8 cellular contexts compared by ENCODE assay signal in the genomic region with DNA sequence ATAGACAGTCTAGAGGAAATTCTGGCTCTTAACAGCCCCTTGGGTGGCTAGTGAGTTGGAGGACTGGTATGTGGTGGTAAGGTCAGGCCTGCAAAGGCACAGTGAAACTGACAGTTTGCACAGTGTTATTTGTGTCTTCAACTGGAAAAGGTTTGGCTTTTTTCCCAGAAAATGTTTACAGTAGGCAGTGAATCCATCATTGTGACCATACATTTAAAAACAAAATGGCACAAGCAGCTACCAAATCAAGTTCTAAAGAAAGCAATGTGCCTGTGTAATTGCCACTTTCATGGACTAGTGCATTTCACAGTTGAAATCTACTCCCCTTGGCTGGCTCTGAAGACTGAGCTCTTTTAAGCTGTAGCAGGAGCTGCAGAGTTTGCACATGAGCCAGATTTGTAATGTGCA. TPM values are rescaled to one million over a fixed set of nuclear protein-coding genes. Genes with fewer than 3 reads are reported as not detected.
DNase-seq lines count a peak whose midpoint lies in the region; ATAC-seq, FAIRE-seq and TF ChIP-seq lines count a peak whose summit lies in the region.

No MANE protein-coding gene starts in this region.

- H3K9me3 ChIP-seq in uterus, result no peaks in the 10 kb centered on the region

- TF ChIP-seq POLR2A in uterus (IDR thresholded peaks at IDR 0.05), result no peak

- TF ChIP-seq CTCF in AG10803 (conservative IDR thresholded peaks at IDR 0.05; ENCODE audit: low read length), result no peak
- TF ChIP-seq CTCF in kidney epithelial cell (IDR thresholded peaks at IDR 0.05; ENCODE audit: insufficient read depth, low read length, poor library complexity, severe bottlenecking), result no peak
- TF ChIP-seq CTCF in uterus (IDR thresholded peaks at IDR 0.05), result no peak

- intact Hi-C loops in uterus (cut with DNase I; ENCODE audit: low total_unique reads), result no loop called here

- H3K4me3 ChIP-seq in AG10803 (ENCODE audit: low read length) (no peak overlapping the region), kidney epithelial cell (ENCODE audit: low read depth, low read length) (no peak overlapping the region), uterus (no peak overlapping the region)

- H3K27ac ChIP-seq in adipose tissue (ENCODE audit: low read depth, low read length), result peak overlapping the region; percentile 55
- H3K27ac ChIP-seq in uterus, result no peak overlapping the region

- H3K4me1 ChIP-seq in uterus, result no peaks in the 10 kb centered on the region

- no peaks in the 10 kb centered on the region for H3K36me3 ChIP-seq in kidney epithelial cell (ENCODE audit: control insufficient read depth, insufficient read depth, low read length)
- H3K36me3 ChIP-seq in uterus, result no peaks in the 10 kb centered on the region

- FAIRE-seq in GM19239 (lab: Jason Lieb, UNC), result no peak

- H3K27me3 ChIP-seq in kidney epithelial cell (ENCODE audit: control insufficient read depth, insufficient read depth, low read length) (no peaks in the 10 kb centered on the region), uterus (no peaks in the 10 kb centered on the region)

- ATAC-seq in GM18861 (IDR thresholded peaks at IDR 0.05; ENCODE audit: unreplicated experiment), result no peak
- no peak for ATAC-seq in HG02588 (IDR thresholded peaks at IDR 0.05; ENCODE audit: unreplicated experiment)

- DNase-seq in AG10803 (ENCODE audit: low read depth), result peak; percentile 91
- DNase-seq in NCI-H128 (lab: John Stamatoyannopoulos, UW; ENCODE audit: unreplicated experiment), result peak; percentile 56
- DNase-seq in kidney epithelial cell (ENCODE audit: low read depth), result peak; percentile 63
- no peak for DNase-seq in uterus
- no peak for DNase-seq in GM19239 (ENCODE audit: insufficient read length, low spot score)

RNA-seq across cellular contexts. Expression of a gene that starts 24.8 kb away (rescaled TPM):
- 10 to 100 TPM; 25.1 to 66.1 (median 53.6) TPM for polyA plus RNA-seq in adipose tissue
- total RNA-seq in kidney epithelial cell, result 28.8 and 31.3 TPM in 2 replicates
- total RNA-seq in uterus, result 10 to 100 TPM in 3 of 4 donors, 1 to 10 TPM in 1; 8.2 to 59.7 (median 40.8) TPM

RNA-seq across cellular contexts. Expression of a gene that starts 26.8 kb away (rescaled TPM):
- polyA plus RNA-seq in adipose tissue, result 10 to 100 TPM; 16.9 to 25.8 (median 24.4) TPM
- total RNA-seq in kidney epithelial cell (3.1 and 9.0 TPM in 2 replicates), uterus (10 to 100 TPM in 3 of 4 donors, 1 to 10 TPM in 1; 6.9 to 22.5 (median 16.6) TPM)

RNA-seq across cellular contexts. Expression of a gene that starts 28.3 kb away (rescaled TPM):
- not detected for polyA plus RNA-seq in adipose tissue
- not detected in 2 replicates for total RNA-seq in kidney epithelial cell
- not detected for total RNA-seq in uterus

RNA-seq across cellular contexts. Expression of a gene that starts 39.3 kb away (rescaled TPM):
- polyA plus RNA-seq in adipose tissue, result 10 to 100 TPM; 31.0 to 63.1 (median 39.3) TPM
- total RNA-seq in kidney epithelial cell, result 22.6 and 25.3 TPM in 2 replicates
- total RNA-seq in uterus, result 10 to 100 TPM in 3 of 4 donors, 1 to 10 TPM in 1; 4.9 to 53.0 (median 24.3) TPM

Comparison
In these comparisons a context has a peak if more than half of its experiments do, and no peak if none do; other contexts are left out.
1. DNase-seq: peak in AG10803 (single experiment), NCI-H128 (single experiment) and kidney epithelial cell (single experiment); none in uterus (0 of 2) and GM19239 (single experiment).